In the genomic region with DNA sequence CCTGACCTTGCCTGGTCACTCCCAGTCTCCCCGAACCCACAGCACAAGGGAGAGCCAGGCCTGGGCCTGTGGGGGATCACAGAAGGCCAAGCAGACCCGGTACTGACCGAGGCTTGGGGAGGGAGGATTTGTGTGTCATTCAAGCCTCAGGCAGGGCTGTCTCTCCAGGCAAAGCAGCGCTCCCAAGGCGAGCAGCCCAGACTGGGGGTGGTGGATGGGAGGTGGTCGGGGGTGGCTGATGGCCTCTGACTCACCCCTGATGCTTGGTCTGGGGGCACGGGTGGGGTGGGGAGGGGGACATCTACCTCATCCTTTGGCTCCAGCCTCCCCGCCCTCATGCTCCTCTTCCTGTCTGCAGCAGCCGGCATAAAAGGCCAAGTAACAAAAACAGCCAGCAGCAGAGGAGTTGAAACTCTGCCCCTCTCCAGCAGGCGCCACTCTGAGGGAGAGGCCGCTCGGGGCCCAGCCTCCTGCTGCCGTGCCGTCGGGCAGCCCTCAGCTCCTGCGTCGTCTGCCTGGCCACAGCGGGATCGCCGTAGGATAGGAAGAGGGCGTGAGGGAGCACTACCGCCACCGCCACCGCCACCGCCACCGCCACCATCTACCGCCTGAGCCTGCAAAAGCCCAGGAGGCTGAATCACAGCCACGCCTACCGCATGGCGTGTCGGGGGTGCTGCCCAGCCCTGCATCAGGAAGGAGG, we compare ENCODE assay signal across 18 cellular contexts.
A peak's percentile ranks its signal among the peaks of the same experiment; 100 is the strongest.
DNase-seq lines count a peak whose midpoint lies in the region; ATAC-seq and TF ChIP-seq lines count a peak whose summit lies in the region.
"Had no signal": no experiment of that assay in that cellular context is flagged by ENCODE, and none has a peak within 500 bp of the region (broad histone marks: within the 10 kb centered on the region; RNA-seq: fewer than 3 reads in every experiment).

No MANE protein-coding gene starts in this region.

- no peak overlapping the region for H3K27ac ChIP-seq in upper lobe of right lung
- H3K27ac ChIP-seq: 22Rv1, pancreas, skin epidermis, thoracic aorta had no signal

- ATAC-seq in upper lobe of right lung (no peak), GM21723 (IDR thresholded peaks at IDR 0.05; ENCODE audit: unreplicated experiment) (no peak)
- ATAC-seq: activated naive CD8-positive, alpha-beta T cell treated with anti-CD3 and anti-CD28 coated beads, Interleukin-2, amount 50 U/mL, for 24 hours; pancreas had no signal

- no peak overlapping the region for H3K4me3 ChIP-seq in upper lobe of right lung
- H3K4me3 ChIP-seq: pancreas, skin epidermis, thoracic aorta had no signal

- peak; percentile 15 for DNase-seq in NCI-H748 (lab: John Stamatoyannopoulos, UW; ENCODE audit: unreplicated experiment)
- no peak for DNase-seq in NCI-H748 treated with DMSO at 0.1 percent for 48 hours (lab: John Stamatoyannopoulos, UW)
- peak; percentile 75 for DNase-seq in SW480 (ENCODE audit: low spot score)
- peak; percentile 53 for DNase-seq in left kidney (ENCODE audit: low read depth, low spot score)
- peak; percentile 60 for DNase-seq in upper lobe of right lung
- no peak for DNase-seq in NCI-H2107 (lab: John Stamatoyannopoulos, UW)
- DNase-seq in NCI-H146 treated with DMSO at 0.1 percent for 48 hours (lab: John Stamatoyannopoulos, UW; ENCODE audit: unreplicated experiment): no peak
- DNase-seq: activated naive CD8-positive, alpha-beta T cell treated with anti-CD3 and anti-CD28 coated beads, Interleukin-2, amount 50 U/mL, for 24 hours; DMS53; HCEC 1CT; NCI-H187; NCI-H446; SHP77 treated with DMSO at 0.1 percent for 48 hours had no signal

- TF ChIP-seq CTCF in upper lobe of right lung (IDR thresholded peaks at IDR 0.05): no peak

- no peaks in the 10 kb centered on the region for H3K4me1 ChIP-seq in upper lobe of right lung
- H3K4me1 ChIP-seq: pancreas had no signal

- H3K36me3 ChIP-seq in upper lobe of right lung: no peaks in the 10 kb centered on the region
- H3K36me3 ChIP-seq: pancreas, thoracic aorta had no signal

- intact Hi-C loops in upper lobe of right lung (cut with DNase I): no loop called here

- no peaks in the 10 kb centered on the region for H3K27me3 ChIP-seq in upper lobe of right lung
- H3K27me3 ChIP-seq: pancreas had no signal

- no peaks in the 10 kb centered on the region for H3K9me3 ChIP-seq in upper lobe of right lung
- H3K9me3 ChIP-seq: pancreas, thoracic aorta had no signal

Comparison
In these comparisons a context has a peak if more than half of its experiments do, and no peak if none do; other contexts are left out.
1. DNase-seq: peak in NCI-H748 (single experiment), SW480 (single experiment), left kidney (single experiment) and upper lobe of right lung (single experiment); none in NCI-H748 treated with DMSO at 0.1 percent for 48 hours (single experiment), NCI-H2107 (single experiment) and NCI-H146 treated with DMSO at 0.1 percent for 48 hours (single experiment).